ENCODE assay signal across 26 cellular contexts in the genomic region with DNA sequence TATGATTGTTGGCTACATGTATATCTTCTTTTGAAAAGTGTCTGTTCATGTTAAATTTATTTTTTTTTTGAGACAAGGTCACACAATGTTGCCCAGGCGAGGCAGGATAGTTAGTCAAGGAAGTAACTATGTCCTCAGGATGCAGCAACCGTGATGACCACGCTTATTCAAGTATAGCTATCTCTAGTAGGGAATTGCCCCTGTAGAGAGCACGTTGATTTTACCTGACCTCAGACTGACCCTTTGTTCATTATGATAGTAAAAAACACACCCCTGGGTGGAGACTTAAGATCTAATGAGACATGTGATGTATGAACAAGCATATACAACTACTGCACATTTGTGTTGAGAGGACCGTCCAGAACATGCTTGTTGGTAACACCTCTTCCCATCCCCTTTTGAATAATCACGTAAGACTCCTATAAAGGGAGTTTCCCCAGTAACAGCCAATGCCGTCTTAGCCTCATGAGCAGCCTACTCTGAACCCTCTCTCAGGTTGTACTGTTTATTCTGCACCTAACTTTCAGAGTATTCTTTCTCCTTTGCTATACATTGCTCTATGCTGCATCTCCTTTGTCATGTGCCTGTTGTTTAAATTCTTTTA. TPM values are rescaled to one million over a fixed set of nuclear protein-coding genes. Genes with fewer than 3 reads are reported as not detected.
A peak's percentile ranks its signal among the peaks of the same experiment; 100 is the strongest.
DNase-seq lines count a peak whose midpoint lies in the region; ATAC-seq and TF ChIP-seq lines count a peak whose summit lies in the region.
"Had no signal": no experiment of that assay in that cellular context is flagged by ENCODE, and none has a peak within 500 bp of the region (broad histone marks: within the 10 kb centered on the region; RNA-seq: fewer than 3 reads in every experiment).

No MANE protein-coding gene starts in this region.

- in situ Hi-C loops in GM13976 (cut with MboI; ENCODE audit: low sequenced_read_pairs, unreplicated experiment), result no loop called here

- DNase-seq in GM13976 (ENCODE audit: low spot score), result peak; percentile 16
- DNase-seq in osteocyte (ENCODE audit: extremely low spot score, unreplicated experiment), result peak; percentile 6
- DNase-seq in foreskin fibroblast, result no peak
- no peak for DNase-seq in foreskin melanocyte
- no peak for DNase-seq in NCI-H774 (lab: John Stamatoyannopoulos, UW)
- no peak for DNase-seq in glutamatergic neuron
- DNase-seq: activated CD4-positive, CD25-positive, alpha-beta regulatory T cell; activated naive CD4-positive, alpha-beta T cell; activated T-cell treated with anti-CD3 and anti-CD28 coated beads, Interleukin-2, amount 50 U/mL, for 24 hours; amygdala; central memory CD4-positive, alpha-beta T cell; GM23248; islet precursor cell; Kasumi-1; lower lobe of right lung; NCI-H1048; NCI-H187 treated with DMSO at 0.1 percent for 48 hours; NCI-H2227 treated with DMSO at 0.1 percent for 48 hours; OCI-M1; Right ventricle myocardium superior; stimulated activated naive CD4-positive, alpha-beta T cell; SW 1271 had no signal

- H3K27ac Mint-ChIP-seq in activated T-helper 17 cell treated with anti-CD3 and anti-CD28 coated beads, Interleukin-2, amount 50 U/mL, for 72 hours, result no peak overlapping the region
- H3K27ac Mint-ChIP-seq in osteocyte (ENCODE audit: unreplicated experiment) (no peak overlapping the region), glutamatergic neuron (ENCODE audit: unreplicated experiment) (no peak overlapping the region)
- H3K27ac Mint-ChIP-seq: activated T-cell treated with anti-CD3 and anti-CD28 coated beads, Interleukin-2, amount 50 U/mL, for 24 hours had no signal

- peak; percentile 72 for ATAC-seq in HG02610 (IDR thresholded peaks at IDR 0.05; ENCODE audit: unreplicated experiment)
- ATAC-seq in activated T-helper 17 cell treated with anti-CD3 and anti-CD28 coated beads, Interleukin-2, amount 50 U/mL, for 72 hours (replicated peaks), result peak; percentile 23
- ATAC-seq: lower lobe of right lung had no signal

- no peaks in the 10 kb centered on the region for H3K9me3 Mint-ChIP-seq in activated T-helper 17 cell treated with anti-CD3 and anti-CD28 coated beads, Interleukin-2, amount 50 U/mL, for 72 hours
- H3K9me3 Mint-ChIP-seq in osteocyte (ENCODE audit: unreplicated experiment), result peaks cover 15% of the 10 kb centered on the region
- peaks cover 9% of the 10 kb centered on the region for H3K9me3 Mint-ChIP-seq in glutamatergic neuron (ENCODE audit: unreplicated experiment)
- H3K9me3 Mint-ChIP-seq: activated T-cell treated with anti-CD3 and anti-CD28 coated beads, Interleukin-2, amount 50 U/mL, for 24 hours had no signal

- H3K4me3 Mint-ChIP-seq in activated T-helper 17 cell treated with anti-CD3 and anti-CD28 coated beads, Interleukin-2, amount 50 U/mL, for 72 hours, result no peak overlapping the region
- H3K4me3 Mint-ChIP-seq in osteocyte (ENCODE audit: unreplicated experiment) (no peak overlapping the region), glutamatergic neuron (ENCODE audit: unreplicated experiment) (no peak overlapping the region)
- H3K4me3 Mint-ChIP-seq: activated T-cell treated with anti-CD3 and anti-CD28 coated beads, Interleukin-2, amount 50 U/mL, for 24 hours had no signal

- no peak for TF ChIP-seq CTCF in GM13976 (IDR thresholded peaks at IDR 0.05; ENCODE audit: borderline replicate concordance, control extremely low read depth, extremely low read depth, insufficient read depth, missing control alignments)
- no peak for TF ChIP-seq CTCF in osteocyte (IDR thresholded peaks at IDR 0.05)
- no peak for TF ChIP-seq CTCF in foreskin fibroblast (IDR thresholded peaks at IDR 0.05; ENCODE audit: low read depth, low read length)
- no peak for TF ChIP-seq CTCF in glutamatergic neuron (IDR thresholded peaks at IDR 0.05; ENCODE audit: partially characterized antibody, unreplicated experiment)

- no peak overlapping the region for H3K4me3 ChIP-seq in foreskin fibroblast (ENCODE audit: low read depth in 1 of 2, low read length in 2 of 2)
- H3K4me3 ChIP-seq: GM23248, lower lobe of right lung, smooth muscle cell, thoracic aorta had no signal

- peaks cover 4% of the 10 kb centered on the region for H3K4me1 Mint-ChIP-seq in activated T-helper 17 cell treated with anti-CD3 and anti-CD28 coated beads, Interleukin-2, amount 50 U/mL, for 72 hours
- no peaks in the 10 kb centered on the region for H3K4me1 Mint-ChIP-seq in osteocyte (ENCODE audit: unreplicated experiment)
- no peaks in the 10 kb centered on the region for H3K4me1 Mint-ChIP-seq in glutamatergic neuron (ENCODE audit: low read depth, unreplicated experiment)

- peaks cover 3% of the 10 kb centered on the region for H3K27me3 Mint-ChIP-seq in activated T-helper 17 cell treated with anti-CD3 and anti-CD28 coated beads, Interleukin-2, amount 50 U/mL, for 72 hours
- H3K27me3 Mint-ChIP-seq in osteocyte (ENCODE audit: unreplicated experiment), result no peaks in the 10 kb centered on the region
- H3K27me3 Mint-ChIP-seq in glutamatergic neuron (ENCODE audit: unreplicated experiment), result no peaks in the 10 kb centered on the region

- H3K36me3 Mint-ChIP-seq in activated T-helper 17 cell treated with anti-CD3 and anti-CD28 coated beads, Interleukin-2, amount 50 U/mL, for 72 hours (ENCODE audit: low read depth), result no peaks in the 10 kb centered on the region
- H3K36me3 Mint-ChIP-seq in osteocyte (ENCODE audit: unreplicated experiment), result no peaks in the 10 kb centered on the region
- H3K36me3 Mint-ChIP-seq in glutamatergic neuron (ENCODE audit: unreplicated experiment), result peaks cover 20% of the 10 kb centered on the region

RNA-seq across cellular contexts. Expression of a gene that starts 32.9 kb away (rescaled TPM):
- 10 to 100 TPM; 19.1 to 19.9 TPM for total RNA-seq in activated T-helper 17 cell treated with anti-CD3 and anti-CD28 coated beads, Interleukin-2, amount 50 U/mL, for 72 hours
- 27.9 and 30.8 TPM in 2 replicates for total RNA-seq in osteocyte
- total RNA-seq in glutamatergic neuron (ENCODE audit: unreplicated experiment), result 34.8 TPM

RNA-seq across cellular contexts. Expression of a gene that starts 51.8 kb away (rescaled TPM):
- 1 to 10 TPM; 2.3 to 3.6 TPM for total RNA-seq in activated T-helper 17 cell treated with anti-CD3 and anti-CD28 coated beads, Interleukin-2, amount 50 U/mL, for 72 hours
- total RNA-seq in osteocyte (3.7 and 4.8 TPM in 2 replicates), glutamatergic neuron (ENCODE audit: unreplicated experiment) (18.6 TPM)

Comparison
In these comparisons a context has a peak if more than half of its experiments do, and no peak if none do; other contexts are left out.
1. DNase-seq: peak in GM13976 (single experiment) and osteocyte (single experiment); none in foreskin fibroblast (0 of 2), foreskin melanocyte (single experiment), NCI-H774 (single experiment) and glutamatergic neuron (single experiment).